1 cellular context compared by ENCODE assay signal in the genomic region with DNA sequence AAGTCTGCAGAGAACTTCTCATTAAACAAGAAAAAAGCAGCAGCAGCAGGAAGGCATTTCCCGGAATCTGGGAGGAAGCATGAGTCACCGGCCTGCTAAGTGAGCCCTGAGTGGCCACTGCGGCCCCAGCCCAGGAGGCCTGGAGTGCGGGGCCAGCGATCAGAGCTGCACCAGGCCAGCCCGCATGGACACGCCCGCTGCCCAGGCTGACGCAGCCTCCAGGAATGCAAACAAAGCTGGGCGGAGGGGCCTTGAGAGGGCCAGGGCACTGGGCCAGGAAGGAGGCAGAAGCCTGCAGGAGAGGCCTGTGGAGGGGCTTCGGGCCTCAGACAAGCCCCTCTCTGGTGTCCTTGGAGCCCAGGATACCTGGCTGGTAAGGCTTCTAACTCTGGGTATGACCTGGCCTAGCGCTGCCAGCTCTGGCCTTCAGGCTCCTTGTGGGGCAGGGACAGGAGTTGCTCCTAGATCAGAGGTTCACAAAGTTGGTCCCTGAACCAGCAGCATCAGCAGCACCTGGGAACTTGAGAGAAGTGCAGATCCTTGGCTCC.
A peak's percentile ranks its signal among the peaks of the same experiment; 100 is the strongest.
TF ChIP-seq lines count a peak whose summit lies in the region.

No MANE protein-coding gene starts in this region.

TF ChIP-seq in HepG2, 621 proteins besides CTCF, POLR2A, EP300 and RAD21 (continued from another document and continues in another):
- TF ChIP-seq, protein P1, sequence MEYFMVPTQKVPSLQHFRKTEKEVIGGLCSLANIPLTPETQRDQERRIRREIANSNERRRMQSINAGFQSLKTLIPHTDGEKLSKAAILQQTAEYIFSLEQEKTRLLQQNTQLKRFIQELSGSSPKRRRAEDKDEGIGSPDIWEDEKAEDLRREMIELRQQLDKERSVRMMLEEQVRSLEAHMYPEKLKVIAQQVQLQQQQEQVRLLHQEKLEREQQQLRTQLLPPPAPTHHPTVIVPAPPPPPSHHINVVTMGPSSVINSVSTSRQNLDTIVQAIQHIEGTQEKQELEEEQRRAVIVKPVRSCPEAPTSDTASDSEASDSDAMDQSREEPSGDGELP (IDR thresholded peaks at IDR 0.05; ENCODE audit: borderline replicate concordance, low read depth) = peak; percentile 49; the same call in 1 of the 2 replicates
- TF ChIP-seq, protein P2, sequence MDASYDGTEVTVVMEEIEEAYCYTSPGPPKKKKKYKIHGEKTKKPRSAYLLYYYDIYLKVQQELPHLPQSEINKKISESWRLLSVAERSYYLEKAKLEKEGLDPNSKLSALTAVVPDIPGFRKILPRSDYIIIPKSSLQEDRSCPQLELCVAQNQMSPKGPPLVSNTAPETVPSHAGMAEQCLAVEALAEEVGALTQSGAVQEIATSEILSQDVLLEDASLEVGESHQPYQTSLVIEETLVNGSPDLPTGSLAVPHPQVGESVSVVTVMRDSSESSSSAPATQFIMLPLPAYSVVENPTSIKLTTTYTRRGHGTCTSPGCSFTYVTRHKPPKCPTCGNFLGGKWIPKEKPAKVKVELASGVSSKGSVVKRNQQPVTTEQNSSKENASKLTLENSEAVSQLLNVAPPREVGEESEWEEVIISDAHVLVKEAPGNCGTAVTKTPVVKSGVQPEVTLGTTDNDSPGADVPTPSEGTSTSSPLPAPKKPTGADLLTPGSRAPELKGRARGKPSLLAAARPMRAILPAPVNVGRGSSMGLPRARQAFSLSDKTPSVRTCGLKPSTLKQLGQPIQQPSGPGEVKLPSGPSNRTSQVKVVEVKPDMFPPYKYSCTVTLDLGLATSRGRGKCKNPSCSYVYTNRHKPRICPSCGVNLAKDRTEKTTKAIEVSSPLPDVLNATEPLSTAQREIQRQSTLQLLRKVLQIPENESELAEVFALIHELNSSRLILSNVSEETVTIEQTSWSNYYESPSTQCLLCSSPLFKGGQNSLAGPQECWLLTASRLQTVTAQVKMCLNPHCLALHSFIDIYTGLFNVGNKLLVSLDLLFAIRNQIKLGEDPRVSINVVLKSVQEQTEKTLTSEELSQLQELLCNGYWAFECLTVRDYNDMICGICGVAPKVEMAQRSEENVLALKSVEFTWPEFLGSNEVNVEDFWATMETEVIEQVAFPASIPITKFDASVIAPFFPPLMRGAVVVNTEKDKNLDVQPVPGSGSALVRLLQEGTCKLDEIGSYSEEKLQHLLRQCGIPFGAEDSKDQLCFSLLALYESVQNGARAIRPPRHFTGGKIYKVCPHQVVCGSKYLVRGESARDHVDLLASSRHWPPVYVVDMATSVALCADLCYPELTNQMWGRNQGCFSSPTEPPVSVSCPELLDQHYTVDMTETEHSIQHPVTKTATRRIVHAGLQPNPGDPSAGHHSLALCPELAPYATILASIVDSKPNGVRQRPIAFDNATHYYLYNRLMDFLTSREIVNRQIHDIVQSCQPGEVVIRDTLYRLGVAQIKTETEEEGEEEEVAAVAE (CRISPR knock-in tag; IDR thresholded peaks at IDR 0.05; ENCODE audit: borderline replicate concordance) = no peak
- no peak for TF ChIP-seq SOX13 (IDR thresholded peaks at IDR 0.05)
- peak in 1 of 2 experiments; percentile 69; a peak in 2 of 4 replicates for TF ChIP-seq SOX13 (CRISPR knock-in tag; conservative IDR thresholded peaks at IDR 0.05 in 1 of 2, IDR thresholded peaks at IDR 0.05 in 1 of 2)
- peak; percentile 59; the same call in 1 of the 2 replicates for TF ChIP-seq MIXL1 (CRISPR knock-in tag; IDR thresholded peaks at IDR 0.05)
- no peak for TF ChIP-seq ZNF101 (CRISPR knock-in tag; IDR thresholded peaks at IDR 0.05; ENCODE audit: borderline replicate concordance, low read depth)
- TF ChIP-seq ZNF816 (CRISPR knock-in tag; IDR thresholded peaks at IDR 0.05; ENCODE audit: borderline replicate concordance) = peak; percentile 32; the same call in 1 of the 2 replicates
- 0 out of 2 replicates have a peak, but pooled peaks have one; percentile 39 for TF ChIP-seq KDM1A (CRISPR knock-in tag; IDR thresholded peaks at IDR 0.05)
- TF ChIP-seq MBNL3 (CRISPR knock-in tag; conservative IDR thresholded peaks at IDR 0.05) = no peak
- no peak for TF ChIP-seq KAT7 (CRISPR knock-in tag; IDR thresholded peaks at IDR 0.05; ENCODE audit: borderline replicate concordance)
- TF ChIP-seq PAF1 (CRISPR knock-in tag; IDR thresholded peaks at IDR 0.05) = no peak
- no peak for TF ChIP-seq HOXA9 (CRISPR knock-in tag; IDR thresholded peaks at IDR 0.05; ENCODE audit: borderline replicate concordance)
- no peak for TF ChIP-seq ZNF777 (CRISPR knock-in tag; IDR thresholded peaks at IDR 0.05)
- no peak for TF ChIP-seq ZNF333 (CRISPR knock-in tag; IDR thresholded peaks at IDR 0.05; ENCODE audit: borderline replicate concordance)
- TF ChIP-seq, protein P3, sequence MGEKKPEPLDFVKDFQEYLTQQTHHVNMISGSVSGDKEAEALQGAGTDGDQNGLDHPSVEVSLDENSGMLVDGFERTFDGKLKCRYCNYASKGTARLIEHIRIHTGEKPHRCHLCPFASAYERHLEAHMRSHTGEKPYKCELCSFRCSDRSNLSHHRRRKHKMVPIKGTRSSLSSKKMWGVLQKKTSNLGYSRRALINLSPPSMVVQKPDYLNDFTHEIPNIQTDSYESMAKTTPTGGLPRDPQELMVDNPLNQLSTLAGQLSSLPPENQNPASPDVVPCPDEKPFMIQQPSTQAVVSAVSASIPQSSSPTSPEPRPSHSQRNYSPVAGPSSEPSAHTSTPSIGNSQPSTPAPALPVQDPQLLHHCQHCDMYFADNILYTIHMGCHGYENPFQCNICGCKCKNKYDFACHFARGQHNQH (CRISPR knock-in tag; IDR thresholded peaks at IDR 0.05) = peak; percentile 87
- peak; percentile 86 for TF ChIP-seq SALL1 (CRISPR knock-in tag; IDR thresholded peaks at IDR 0.05)
- TF ChIP-seq ZNF747 (CRISPR knock-in tag; IDR thresholded peaks at IDR 0.05; ENCODE audit: borderline replicate concordance) = no peak
- no peak for TF ChIP-seq EED (CRISPR knock-in tag; IDR thresholded peaks at IDR 0.05)
- no peak for TF ChIP-seq PHB2 (IDR thresholded peaks at IDR 0.05; ENCODE audit: partially characterized antibody)
- no peak for TF ChIP-seq SOX6 (IDR thresholded peaks at IDR 0.05)
- TF ChIP-seq SOX6 (CRISPR knock-in tag; IDR thresholded peaks at IDR 0.05) = peak; percentile 79
- TF ChIP-seq BORCS8-MEF2B (CRISPR knock-in tag; IDR thresholded peaks at IDR 0.05) = no peak
- TF ChIP-seq NFKBIZ (CRISPR knock-in tag; IDR thresholded peaks at IDR 0.05) = peak; percentile 40; the same call in 1 of the 2 replicates
- TF ChIP-seq ZNF788 (CRISPR knock-in tag; IDR thresholded peaks at IDR 0.05; ENCODE audit: borderline replicate concordance) = peak; percentile 75; the same call in 1 of the 2 replicates
- no peak for TF ChIP-seq ATAD3A (CRISPR knock-in tag; IDR thresholded peaks at IDR 0.05)
- TF ChIP-seq, protein P4, sequence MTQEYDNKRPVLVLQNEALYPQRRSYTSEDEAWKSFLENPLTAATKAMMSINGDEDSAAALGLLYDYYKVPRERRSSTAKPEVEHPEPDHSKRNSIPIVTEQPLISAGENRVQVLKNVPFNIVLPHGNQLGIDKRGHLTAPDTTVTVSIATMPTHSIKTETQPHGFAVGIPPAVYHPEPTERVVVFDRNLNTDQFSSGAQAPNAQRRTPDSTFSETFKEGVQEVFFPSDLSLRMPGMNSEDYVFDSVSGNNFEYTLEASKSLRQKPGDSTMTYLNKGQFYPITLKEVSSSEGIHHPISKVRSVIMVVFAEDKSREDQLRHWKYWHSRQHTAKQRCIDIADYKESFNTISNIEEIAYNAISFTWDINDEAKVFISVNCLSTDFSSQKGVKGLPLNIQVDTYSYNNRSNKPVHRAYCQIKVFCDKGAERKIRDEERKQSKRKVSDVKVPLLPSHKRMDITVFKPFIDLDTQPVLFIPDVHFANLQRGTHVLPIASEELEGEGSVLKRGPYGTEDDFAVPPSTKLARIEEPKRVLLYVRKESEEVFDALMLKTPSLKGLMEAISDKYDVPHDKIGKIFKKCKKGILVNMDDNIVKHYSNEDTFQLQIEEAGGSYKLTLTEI (CRISPR knock-in tag; conservative IDR thresholded peaks at IDR 0.05) = no peak
- TF ChIP-seq ZNF543 (CRISPR knock-in tag; IDR thresholded peaks at IDR 0.05) = no peak
- peak; percentile 40 for TF ChIP-seq CEBPG (CRISPR knock-in tag; IDR thresholded peaks at IDR 0.05)
- 0 out of 2 replicates have a peak, but pooled peaks have one; percentile 25 for TF ChIP-seq RNF2 (conservative IDR thresholded peaks at IDR 0.05; ENCODE audit: low read depth)
- no peak for TF ChIP-seq ZNF33B (CRISPR knock-in tag; IDR thresholded peaks at IDR 0.05)
- TF ChIP-seq, protein P5, sequence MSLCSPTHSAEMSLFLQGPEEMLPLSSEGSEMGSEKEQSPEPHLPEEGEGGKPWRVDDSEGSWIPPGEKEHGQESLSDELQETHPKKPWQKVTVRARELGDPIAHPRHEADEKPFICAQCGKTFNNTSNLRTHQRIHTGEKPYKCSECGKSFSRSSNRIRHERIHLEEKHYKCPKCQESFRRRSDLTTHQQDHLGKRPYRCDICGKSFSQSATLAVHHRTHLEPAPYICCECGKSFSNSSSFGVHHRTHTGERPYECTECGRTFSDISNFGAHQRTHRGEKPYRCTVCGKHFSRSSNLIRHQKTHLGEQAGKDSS (CRISPR knock-in tag; IDR thresholded peaks at IDR 0.05; ENCODE audit: borderline replicate concordance, low read depth) = 0 out of 2 replicates have a peak, but pooled peaks have one; percentile 31
- no peak for TF ChIP-seq TMF1 (CRISPR knock-in tag; IDR thresholded peaks at IDR 0.05; ENCODE audit: low read depth)
- TF ChIP-seq ZNF776 (CRISPR knock-in tag; IDR thresholded peaks at IDR 0.05) = no peak
- peak; percentile 62; the same call in 1 of the 2 replicates for TF ChIP-seq TARDBP (CRISPR knock-in tag; IDR thresholded peaks at IDR 0.05)
- TF ChIP-seq HIVEP1 (CRISPR knock-in tag; IDR thresholded peaks at IDR 0.05) = 0 out of 2 replicates have a peak, but pooled peaks have one; percentile 27
- TF ChIP-seq SOX5 (CRISPR knock-in tag; IDR thresholded peaks at IDR 0.05; ENCODE audit: borderline replicate concordance) = peak; percentile 73; the same call in 1 of the 2 replicates
- TF ChIP-seq, protein P6, sequence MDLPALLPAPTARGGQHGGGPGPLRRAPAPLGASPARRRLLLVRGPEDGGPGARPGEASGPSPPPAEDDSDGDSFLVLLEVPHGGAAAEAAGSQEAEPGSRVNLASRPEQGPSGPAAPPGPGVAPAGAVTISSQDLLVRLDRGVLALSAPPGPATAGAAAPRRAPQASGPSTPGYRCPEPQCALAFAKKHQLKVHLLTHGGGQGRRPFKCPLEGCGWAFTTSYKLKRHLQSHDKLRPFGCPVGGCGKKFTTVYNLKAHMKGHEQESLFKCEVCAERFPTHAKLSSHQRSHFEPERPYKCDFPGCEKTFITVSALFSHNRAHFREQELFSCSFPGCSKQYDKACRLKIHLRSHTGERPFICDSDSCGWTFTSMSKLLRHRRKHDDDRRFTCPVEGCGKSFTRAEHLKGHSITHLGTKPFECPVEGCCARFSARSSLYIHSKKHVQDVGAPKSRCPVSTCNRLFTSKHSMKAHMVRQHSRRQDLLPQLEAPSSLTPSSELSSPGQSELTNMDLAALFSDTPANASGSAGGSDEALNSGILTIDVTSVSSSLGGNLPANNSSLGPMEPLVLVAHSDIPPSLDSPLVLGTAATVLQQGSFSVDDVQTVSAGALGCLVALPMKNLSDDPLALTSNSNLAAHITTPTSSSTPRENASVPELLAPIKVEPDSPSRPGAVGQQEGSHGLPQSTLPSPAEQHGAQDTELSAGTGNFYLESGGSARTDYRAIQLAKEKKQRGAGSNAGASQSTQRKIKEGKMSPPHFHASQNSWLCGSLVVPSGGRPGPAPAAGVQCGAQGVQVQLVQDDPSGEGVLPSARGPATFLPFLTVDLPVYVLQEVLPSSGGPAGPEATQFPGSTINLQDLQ (CRISPR knock-in tag; IDR thresholded peaks at IDR 0.05) = no peak
- TF ChIP-seq, protein P7, sequence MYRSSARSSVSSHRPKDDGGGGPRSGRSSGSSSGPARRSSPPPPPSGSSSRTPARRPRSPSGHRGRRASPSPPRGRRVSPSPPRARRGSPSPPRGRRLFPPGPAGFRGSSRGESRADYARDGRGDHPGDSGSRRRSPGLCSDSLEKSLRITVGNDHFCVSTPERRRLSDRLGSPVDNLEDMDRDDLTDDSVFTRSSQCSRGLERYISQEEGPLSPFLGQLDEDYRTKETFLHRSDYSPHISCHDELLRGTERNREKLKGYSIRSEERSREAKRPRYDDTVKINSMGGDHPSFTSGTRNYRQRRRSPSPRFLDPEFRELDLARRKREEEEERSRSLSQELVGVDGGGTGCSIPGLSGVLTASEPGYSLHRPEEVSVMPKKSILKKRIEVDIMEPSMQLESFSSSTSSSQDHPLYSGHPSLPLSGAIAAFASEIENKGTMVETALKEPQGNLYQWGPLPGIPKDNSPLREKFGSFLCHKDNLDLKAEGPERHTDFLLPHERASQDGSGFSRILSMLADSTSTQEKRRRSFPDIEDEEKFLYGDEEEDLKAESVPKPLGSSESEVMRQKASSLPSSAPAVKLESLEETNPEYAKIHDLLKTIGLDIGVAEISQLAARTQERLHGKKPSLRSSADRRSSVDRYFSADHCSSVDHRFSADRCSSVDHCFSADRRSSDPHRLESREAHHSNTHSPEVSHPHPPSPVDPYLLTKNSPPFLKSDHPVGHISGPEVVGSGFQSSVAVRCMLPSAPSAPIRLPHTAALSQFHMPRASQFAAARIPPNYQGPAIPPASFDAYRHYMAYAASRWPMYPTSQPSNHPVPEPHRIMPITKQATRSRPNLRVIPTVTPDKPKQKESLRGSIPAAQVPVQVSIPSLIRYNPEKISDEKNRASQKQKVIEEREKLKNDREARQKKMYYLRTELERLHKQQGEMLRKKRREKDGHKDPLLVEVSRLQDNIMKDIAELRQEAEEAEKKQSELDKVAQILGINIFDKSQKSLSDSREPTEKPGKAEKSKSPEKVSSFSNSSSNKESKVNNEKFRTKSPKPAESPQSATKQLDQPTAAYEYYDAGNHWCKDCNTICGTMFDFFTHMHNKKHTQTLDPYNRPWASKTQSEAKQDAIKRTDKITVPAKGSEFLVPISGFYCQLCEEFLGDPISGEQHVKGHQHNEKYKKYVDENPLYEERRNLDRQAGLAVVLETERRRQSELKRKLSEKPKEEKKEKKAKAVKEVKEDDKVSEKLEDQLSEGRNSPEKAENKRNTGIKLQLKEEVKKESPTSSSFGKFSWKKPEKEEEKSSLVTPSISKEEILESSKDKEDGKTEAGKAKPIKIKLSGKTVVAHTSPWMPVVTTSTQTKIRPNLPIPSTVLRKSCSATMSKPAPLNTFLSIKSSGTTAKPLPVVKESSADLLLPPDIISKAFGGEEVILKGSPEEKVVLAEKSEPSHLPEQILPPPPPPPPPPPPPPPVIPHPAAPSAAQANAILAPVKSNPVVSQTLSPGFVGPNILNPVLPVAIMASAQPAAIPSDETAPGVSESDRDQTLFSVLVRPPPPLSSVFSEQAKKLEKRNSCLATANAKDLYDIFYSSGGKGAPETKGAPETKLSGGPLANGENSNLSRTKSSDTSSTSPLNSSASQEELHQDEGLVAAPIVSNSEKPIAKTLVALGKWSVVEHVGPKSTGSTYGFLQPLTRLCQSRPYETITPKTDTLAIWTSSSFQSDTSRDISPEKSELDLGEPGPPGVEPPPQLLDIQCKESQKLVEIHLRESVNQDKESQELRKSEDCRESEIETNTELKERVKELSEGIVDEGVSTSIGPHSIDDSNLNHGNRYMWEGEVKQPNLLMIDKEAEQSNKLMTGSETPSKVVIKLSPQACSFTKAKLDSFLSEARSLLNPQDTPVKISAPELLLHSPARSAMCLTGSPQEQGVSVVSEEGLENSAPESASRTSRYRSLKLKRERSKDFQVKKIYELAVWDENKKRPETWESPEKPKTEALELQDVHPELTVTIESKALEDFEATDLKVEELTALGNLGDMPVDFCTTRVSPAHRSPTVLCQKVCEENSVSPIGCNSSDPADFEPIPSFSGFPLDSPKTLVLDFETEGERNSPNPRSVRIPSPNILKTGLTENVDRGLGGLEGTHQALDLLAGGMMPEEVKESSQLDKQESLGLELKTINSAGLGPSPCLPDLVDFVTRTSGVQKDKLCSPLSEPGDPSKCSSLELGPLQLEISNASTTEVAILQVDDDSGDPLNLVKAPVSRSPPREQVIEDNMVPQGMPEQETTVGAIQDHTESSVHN (CRISPR knock-in tag; IDR thresholded peaks at IDR 0.05) = no peak
- no peak for TF ChIP-seq ZNF562 (CRISPR knock-in tag; IDR thresholded peaks at IDR 0.05; ENCODE audit: borderline replicate concordance)
- peak; percentile 67; the same call in 1 of the 2 replicates for TF ChIP-seq ZNF607 (CRISPR knock-in tag; IDR thresholded peaks at IDR 0.05; ENCODE audit: borderline replicate concordance)
